Comparison of ENCODE assay signal across 28 cellular contexts in the genomic region with DNA sequence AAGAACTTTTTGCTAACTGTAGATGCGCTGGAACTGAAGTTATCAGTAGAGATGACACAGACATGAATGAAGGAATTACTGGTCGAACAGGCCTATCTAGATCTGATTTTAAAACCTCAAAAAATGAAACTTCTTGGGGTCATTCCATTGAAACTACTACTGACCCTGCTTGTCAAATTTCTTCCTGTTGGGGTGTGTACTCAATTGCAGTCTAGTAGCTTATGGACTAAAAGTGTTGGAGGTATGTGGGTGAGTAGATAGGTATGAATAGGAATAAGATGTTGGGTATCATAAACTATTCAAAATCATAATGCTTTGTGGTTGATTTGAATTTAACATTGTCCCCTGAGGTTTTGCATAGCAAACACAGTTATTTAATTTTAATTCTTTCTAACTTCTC.
"Had no signal": no experiment of that assay in that cellular context is flagged by ENCODE, and none has a peak within 500 bp of the region (broad histone marks: within the 10 kb centered on the region; RNA-seq: fewer than 3 reads in every experiment).

No MANE protein-coding gene starts in this region.

- H3K27ac Mint-ChIP-seq: activated CD4-positive, alpha-beta T cell treated with anti-CD3 and anti-CD28 coated beads for 36 hours; activated CD8-positive, alpha-beta T cell treated with anti-CD3 and anti-CD28 coated beads for 36 hours; activated naive CD8-positive, alpha-beta T cell; activated T-helper 17 cell treated with anti-CD3 and anti-CD28 coated beads, Interleukin-2, amount 50 U/mL, for 72 hours; effector memory CD8-positive, alpha-beta T cell had no signal

- H3K4me3 ChIP-seq: esophagus muscularis mucosa, gastrocnemius medialis, heart left ventricle had no signal

- H3K36me3 ChIP-seq: brain microvascular endothelial cell, gastrocnemius medialis, heart left ventricle had no signal

- H3K9me3 ChIP-seq: esophagus muscularis mucosa, gastrocnemius medialis, heart left ventricle had no signal

- H3K27me3 ChIP-seq: brain microvascular endothelial cell, esophagus muscularis mucosa, foreskin keratinocyte, gastrocnemius medialis, heart left ventricle had no signal

- H3K4me3 Mint-ChIP-seq: activated CD4-positive, alpha-beta T cell treated with anti-CD3 and anti-CD28 coated beads for 36 hours; activated CD8-positive, alpha-beta T cell treated with anti-CD3 and anti-CD28 coated beads for 36 hours; activated naive CD8-positive, alpha-beta T cell; activated T-cell treated with anti-CD3 and anti-CD28 coated beads, Interleukin-2, amount 50 U/mL, for 4 hours; activated T-helper 17 cell treated with anti-CD3 and anti-CD28 coated beads, Interleukin-2, amount 50 U/mL, for 72 hours; central memory CD8-positive, alpha-beta T cell; effector memory CD8-positive, alpha-beta T cell had no signal

- DNase-seq: activated CD4-positive, alpha-beta T cell treated with anti-CD3 and anti-CD28 coated beads for 36 hours; activated CD4-positive, alpha-beta T cell treated with anti-CD3 and anti-CD28 coated beads, Interleukin-2, amount 50 U/mL, for 1 hour; activated CD4-positive, alpha-beta T cell treated with anti-CD3 and anti-CD28 coated beads, Interleukin-2, amount 50 U/mL, for 48 hours; activated CD4-positive, CD25-positive, alpha-beta regulatory T cell; activated CD4-positive, CD25-positive, alpha-beta regulatory T cell treated with anti-CD3 and anti-CD28 coated beads, Interleukin-2, amount 50 U/mL, for 72 hours; activated CD8-positive, alpha-beta memory T cell treated with anti-CD3 and anti-CD28 coated beads for 24 hours; activated CD8-positive, alpha-beta T cell treated with anti-CD3 and anti-CD28 coated beads for 36 hours; activated effector memory CD4-positive, alpha-beta T cell treated with Interleukin-2 at 50 U/mL for 16 hours; activated gamma-delta T cell treated with Interleukin-2 at 50 U/mL for 16 hours; activated naive CD4-positive, alpha-beta T cell treated with anti-CD3 and anti-CD28 coated beads, Interleukin-2, amount 50 U/mL, for 16 hours; activated naive CD4-positive, alpha-beta T cell treated with Interleukin-2 at 50 U/mL for 16 hours; activated T-cell treated with anti-CD3 and anti-CD28 coated beads, Interleukin-2, amount 50 U/mL, for 4 hours; amniotic stem cell; anterior cingulate cortex; brain microvascular endothelial cell; cortex of kidney; dermis blood vessel endothelial cell; effector CD4-positive, alpha-beta T cell; effector memory CD8-positive, alpha-beta T cell; foreskin keratinocyte; gastrocnemius medialis; glutamatergic neuron; heart left ventricle; T-helper 2 cell had no signal

- H3K4me1 Mint-ChIP-seq: activated CD4-positive, alpha-beta T cell treated with anti-CD3 and anti-CD28 coated beads for 36 hours; activated T-helper 17 cell treated with anti-CD3 and anti-CD28 coated beads, Interleukin-2, amount 50 U/mL, for 72 hours; central memory CD8-positive, alpha-beta T cell had no signal

- H3K9me3 Mint-ChIP-seq: activated CD8-positive, alpha-beta T cell treated with anti-CD3 and anti-CD28 coated beads for 36 hours; activated T-cell treated with anti-CD3 and anti-CD28 coated beads, Interleukin-2, amount 50 U/mL, for 4 hours; activated T-helper 17 cell treated with anti-CD3 and anti-CD28 coated beads, Interleukin-2, amount 50 U/mL, for 72 hours; central memory CD8-positive, alpha-beta T cell; effector memory CD8-positive, alpha-beta T cell had no signal

- H3K27ac ChIP-seq: brain microvascular endothelial cell, foreskin keratinocyte, gastrocnemius medialis, heart left ventricle had no signal

- H3K27me3 Mint-ChIP-seq: activated CD4-positive, alpha-beta T cell treated with anti-CD3 and anti-CD28 coated beads for 36 hours; activated CD8-positive, alpha-beta T cell treated with anti-CD3 and anti-CD28 coated beads for 36 hours; activated naive CD8-positive, alpha-beta T cell; activated T-helper 17 cell treated with anti-CD3 and anti-CD28 coated beads, Interleukin-2, amount 50 U/mL, for 72 hours; central memory CD8-positive, alpha-beta T cell; effector memory CD8-positive, alpha-beta T cell had no signal

- ATAC-seq: activated CD4-positive, alpha-beta T cell treated with anti-CD3 and anti-CD28 coated beads for 36 hours; activated CD8-positive, alpha-beta T cell treated with anti-CD3 and anti-CD28 coated beads for 36 hours; activated T-cell treated with anti-CD3 and anti-CD28 coated beads, Interleukin-2, amount 50 U/mL, for 4 hours; activated T-helper 17 cell treated with anti-CD3 and anti-CD28 coated beads, Interleukin-2, amount 50 U/mL, for 72 hours; effector memory CD8-positive, alpha-beta T cell; foreskin keratinocyte; gastrocnemius medialis; heart left ventricle had no signal

- H3K36me3 Mint-ChIP-seq: activated naive CD8-positive, alpha-beta T cell had no signal
